8 cellular contexts compared by ENCODE assay signal in genomic region chr4:152535236-152535902, GRCh38. TPM values are rescaled to one million over a fixed set of nuclear protein-coding genes. Genes with fewer than 3 reads are reported as not detected.
DNase-seq lines count a peak whose midpoint lies in the region; ATAC-seq and TF ChIP-seq lines count a peak whose summit lies in the region.

No MANE protein-coding gene starts in this region.

- no peaks in the 10 kb centered on the region for H3K9me3 Mint-ChIP-seq in CD8-positive, alpha-beta memory T cell
- H3K9me3 Mint-ChIP-seq in activated naive CD4-positive, alpha-beta T cell treated with anti-CD3 and anti-CD28 coated beads, Interleukin-2, amount 10 ng/mL, durations not matched to agents 7 days and 5 days, result peaks cover 2% of the 10 kb centered on the region

- H3K9ac ChIP-seq in HUES64 (ENCODE audit: low read depth, low read length) (peak overlapping the region; percentile 77), smooth muscle cell (ENCODE audit: low read depth) (peak overlapping the region; percentile 95)

- H3K4me2 ChIP-seq in smooth muscle cell, result peak overlapping the region; percentile 96

- peak in 3 of 5 donors; percentile 12 to 66 (median 18) for DNase-seq in CD8-positive, alpha-beta memory T cell
- DNase-seq in activated naive CD4-positive, alpha-beta T cell treated with anti-CD3 and anti-CD28 coated beads, Interleukin-2, amount 10 ng/mL, durations not matched to agents 7 days and 5 days, result peak; percentile 56
- peak; percentile 35 to 77 (median 63) for DNase-seq in right cardiac atrium
- no peak for DNase-seq in smooth muscle cell (lab: John Stamatoyannopoulos, UW; ENCODE audit: unreplicated experiment)
- DNase-seq in NCI-H2171 treated with DMSO at 0.1 percent for 48 hours (lab: John Stamatoyannopoulos, UW), result no peak

- H3F3A ChIP-seq in smooth muscle cell (ENCODE audit: low read depth), result no peaks in the 10 kb centered on the region

- H3K27ac Mint-ChIP-seq in CD8-positive, alpha-beta memory T cell, result peak overlapping the region in 7 of 8 donors; percentile 96 to 100 (median 99)
- peak overlapping the region; percentile 100 for H3K27ac Mint-ChIP-seq in activated naive CD4-positive, alpha-beta T cell treated with anti-CD3 and anti-CD28 coated beads, Interleukin-2, amount 10 ng/mL, durations not matched to agents 7 days and 5 days

- H3K79me2 ChIP-seq in smooth muscle cell (ENCODE audit: low read depth), result peaks cover 76% of the 10 kb centered on the region

- peaks cover 59% of the 10 kb centered on the region for H3K4me1 ChIP-seq in CD8-positive, alpha-beta memory T cell (ENCODE audit: insufficient read depth, low read length)
- H3K4me1 ChIP-seq in HUES64 (ENCODE audit: insufficient read depth, low read length) (peaks cover 20% of the 10 kb centered on the region), right cardiac atrium (ENCODE audit: control insufficient read depth, insufficient read depth, low read length) (no peaks in the 10 kb centered on the region), smooth muscle cell (ENCODE audit: low read depth) (peaks cover 19% of the 10 kb centered on the region)

- H3K27me3 Mint-ChIP-seq in CD8-positive, alpha-beta memory T cell, result peaks cover 0 to 7% of the 10 kb centered on the region in 2 donors
- H3K27me3 Mint-ChIP-seq in activated naive CD4-positive, alpha-beta T cell treated with anti-CD3 and anti-CD28 coated beads, Interleukin-2, amount 10 ng/mL, durations not matched to agents 7 days and 5 days, result peaks cover 7% of the 10 kb centered on the region

- CTCF ChIA-PET in CD8-positive, alpha-beta memory T cell (lab: Charles Lee), result interaction anchor here (0.8 to 6.9 kb wide), 9 partner anchors 8 to 200 kb away, joined by 3 to 40 read pairs (median 5); no protein-coding TSS in a partner anchor
- CTCF ChIA-PET in activated naive CD4-positive, alpha-beta T cell treated with anti-CD3 and anti-CD28 coated beads, Interleukin-2, amount 10 ng/mL, durations not matched to agents 7 days and 5 days (lab: Charles Lee), result interaction anchor here (0.8 to 3.4 kb wide), 8 partner anchors 13 to 144 kb away, joined by 3 to 15 read pairs (median 4); no protein-coding TSS in a partner anchor

- peak overlapping the region; percentile 80 for H3K27ac ChIP-seq in CD8-positive, alpha-beta memory T cell (ENCODE audit: low read depth, low read length)
- H3K27ac ChIP-seq in HUES64 (ENCODE audit: low read depth, low read length) (peak overlapping the region; percentile 56; the same call in 1 of the 2 replicates), right cardiac atrium (ENCODE audit: low read length) (peak overlapping the region; percentile 91), smooth muscle cell (ENCODE audit: low read depth) (peak overlapping the region; percentile 92)

- TF ChIP-seq CTCF in smooth muscle cell (IDR thresholded peaks at IDR 0.05; ENCODE audit: borderline replicate concordance, insufficient read depth, poor library complexity, severe bottlenecking), result no peak

- peaks cover 54% of the 10 kb centered on the region for H4K20me1 ChIP-seq in smooth muscle cell (ENCODE audit: low read depth)

- peak; percentile 2 for ATAC-seq in GM21447 (IDR thresholded peaks at IDR 0.05; ENCODE audit: unreplicated experiment)
- ATAC-seq in right cardiac atrium, result peak in 1 of 2 donors; percentile 22
- no peak for ATAC-seq in esophagus mucosa

- peak overlapping the region; percentile 78 for H3K4me3 ChIP-seq in CD8-positive, alpha-beta memory T cell (ENCODE audit: low read length)
- H3K4me3 ChIP-seq in HUES64 (ENCODE audit: low read length) (peak overlapping the region; percentile 90), right cardiac atrium (ENCODE audit: low read length) (peak overlapping the region; percentile 98), smooth muscle cell (peak overlapping the region; percentile 98)

- peak overlapping the region; percentile 89 to 98 (median 96) for H3K4me3 Mint-ChIP-seq in CD8-positive, alpha-beta memory T cell
- peak overlapping the region; percentile 97 for H3K4me3 Mint-ChIP-seq in activated naive CD4-positive, alpha-beta T cell treated with anti-CD3 and anti-CD28 coated beads, Interleukin-2, amount 10 ng/mL, durations not matched to agents 7 days and 5 days

- H3K9me3 ChIP-seq in CD8-positive, alpha-beta memory T cell (ENCODE audit: low read length), result no peaks in the 10 kb centered on the region
- H3K9me3 ChIP-seq in HUES64 (ENCODE audit: insufficient read depth, low read depth, low read length), result no peaks in the 10 kb centered on the region
- no peaks in the 10 kb centered on the region for H3K9me3 ChIP-seq in right cardiac atrium (ENCODE audit: control insufficient read depth, low read length)
- H3K9me3 ChIP-seq in smooth muscle cell (replicated peaks; ENCODE audit: low read depth), result no peaks in the 10 kb centered on the region

- H3K36me3 ChIP-seq in CD8-positive, alpha-beta memory T cell (ENCODE audit: insufficient read depth, low read length), result no peaks in the 10 kb centered on the region
- H3K36me3 ChIP-seq in HUES64 (ENCODE audit: insufficient read depth, low read length) (peaks cover 13% of the 10 kb centered on the region), smooth muscle cell (ENCODE audit: low read depth) (no peaks in the 10 kb centered on the region)

- peaks cover 0 to 48% (median 7%) of the 10 kb centered on the region in 3 donors for H3K36me3 Mint-ChIP-seq in CD8-positive, alpha-beta memory T cell
- peaks cover 51% of the 10 kb centered on the region for H3K36me3 Mint-ChIP-seq in activated naive CD4-positive, alpha-beta T cell treated with anti-CD3 and anti-CD28 coated beads, Interleukin-2, amount 10 ng/mL, durations not matched to agents 7 days and 5 days

- peaks cover 73 to 81% (median 76%) of the 10 kb centered on the region in 3 donors for H3K4me1 Mint-ChIP-seq in CD8-positive, alpha-beta memory T cell
- H3K4me1 Mint-ChIP-seq in activated naive CD4-positive, alpha-beta T cell treated with anti-CD3 and anti-CD28 coated beads, Interleukin-2, amount 10 ng/mL, durations not matched to agents 7 days and 5 days, result peaks cover 58% of the 10 kb centered on the region

- intact Hi-C loops in right cardiac atrium (cut with DNase I), result no loop called here

- H2AFZ ChIP-seq in smooth muscle cell (ENCODE audit: low read depth), result peak overlapping the region; percentile 26

- POLR2A ChIA-PET in CD8-positive, alpha-beta memory T cell (lab: Charles Lee), result interaction anchor here (0.6 to 3.8 kb wide), 11 partner anchors 8 to 434 kb away, joined by 3 to 41 read pairs (median 4); partner anchors contain the start of gene TMEM154

- under 1% methylated on average over 70 of the region's 70 CpGs for WGBS in HUES64
- 1% methylated on average over 70 of the region's 70 CpGs for WGBS in right cardiac atrium
- WGBS in smooth muscle cell (ENCODE audit: low lambda C conversion rate), result under 1% methylated on average over 15 of the region's 70 CpGs

- no peaks in the 10 kb centered on the region for H3K27me3 ChIP-seq in CD8-positive, alpha-beta memory T cell (ENCODE audit: insufficient read depth, low read length, poor library complexity, severe bottlenecking)
- H3K27me3 ChIP-seq in HUES64 (ENCODE audit: insufficient read depth, low read length) (no peaks in the 10 kb centered on the region), right cardiac atrium (ENCODE audit: control insufficient read depth, insufficient read depth) (no peaks in the 10 kb centered on the region), smooth muscle cell (ENCODE audit: low read depth) (no peaks in the 10 kb centered on the region)

RNA-seq across cellular contexts. Expression of gene FBXW7, which starts 0.5 kb away (rescaled TPM):
- 10 to 100 TPM; 46.6 to 54.3 TPM for total RNA-seq in CD8-positive, alpha-beta memory T cell
- 42.7 TPM for polyA plus RNA-seq in CD8-positive, alpha-beta memory T cell
- 9.9 TPM for polyA plus RNA-seq in HUES64 (2013, experiment 1 of 2)
- polyA plus RNA-seq in HUES64 (2013, experiment 2 of 2), result 18.2 TPM
- total RNA-seq in right cardiac atrium (10 to 100 TPM; 41.6 to 52.2 (median 49.1) TPM), smooth muscle cell (31.6 and 51.3 TPM in 2 replicates), esophagus mucosa (29.5 TPM)
- polyA plus RNA-seq in right cardiac atrium (14.8 TPM), smooth muscle cell (16.4 and 21.6 TPM in 2 replicates)

Comparison
In these comparisons a context has a peak if more than half of its experiments do, and no peak if none do; other contexts are left out.
1. DNase-seq: peak in CD8-positive, alpha-beta memory T cell (3 of 5), activated naive CD4-positive, alpha-beta T cell treated with anti-CD3 and anti-CD28 coated beads, Interleukin-2, amount 10 ng/mL, durations not matched to agents 7 days and 5 days (single experiment) and right cardiac atrium (3 of 3); none in smooth muscle cell (single experiment) and NCI-H2171 treated with DMSO at 0.1 percent for 48 hours (single experiment).
2. Peak in every context shown above with its lines, with median percentiles within 50 percentile points of each other: H3K27ac ChIP-seq and H3K4me3 ChIP-seq.